ENCODE assay signal across 1 cellular context in the genomic region with DNA sequence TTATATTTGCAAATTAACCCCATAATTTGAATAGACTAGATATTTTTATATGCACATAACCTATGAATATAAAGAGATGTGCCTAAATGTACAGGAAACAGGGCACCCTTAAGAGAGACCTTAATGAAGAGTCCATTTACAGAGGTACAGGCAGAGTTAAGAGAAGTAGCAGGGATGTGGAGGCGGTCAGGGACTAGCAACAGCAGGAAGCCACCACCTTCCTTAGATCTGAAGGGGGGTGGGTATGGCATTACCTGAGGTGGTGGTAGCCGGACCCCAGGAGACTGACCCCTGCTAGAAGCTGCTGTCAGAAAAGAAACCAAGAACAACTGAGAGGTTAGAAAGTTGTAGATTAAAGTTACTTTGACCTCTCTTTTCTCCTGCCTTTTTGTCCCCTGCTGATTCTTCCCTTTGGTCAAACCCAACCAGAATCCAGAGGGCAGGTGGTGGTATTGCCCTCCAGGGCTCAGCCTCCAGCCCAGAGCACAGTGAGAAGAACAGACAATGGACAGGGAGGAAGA.
TF ChIP-seq lines count a peak whose summit lies in the region.

No MANE protein-coding gene starts in this region.

TF ChIP-seq in HepG2, 621 proteins besides CTCF, POLR2A, EP300 and RAD21 (continued from another document):
- TF ChIP-seq PRDM10 (CRISPR knock-in tag; IDR thresholded peaks at IDR 0.05; ENCODE audit: low read depth): 0 out of 2 replicates have a peak, but pooled peaks have one; percentile 26
- no peak for TF ChIP-seq ZNF282 (IDR thresholded peaks at IDR 0.05; ENCODE audit: partially characterized antibody)
